Comparison of ENCODE assay signal across 23 cellular contexts in genomic region chr20:56718816-56719215, GRCh38.
"Had no signal": no experiment of that assay in that cellular context is flagged by ENCODE, and none has a peak within 500 bp of the region (broad histone marks: within the 10 kb centered on the region; RNA-seq: fewer than 3 reads in every experiment).

No MANE protein-coding gene starts in this region.

- H3K4me2 ChIP-seq: hepatocyte had no signal

- H3K36me3 ChIP-seq: esophagus muscularis mucosa, gastroesophageal sphincter, heart left ventricle, left lung, lower lobe of right lung had no signal

- FAIRE-seq: endothelial cell of umbilical vein, frontal cortex, islet of Langerhans, keratinocyte had no signal

- H3K79me2 ChIP-seq: hepatocyte had no signal

- ATAC-seq: foreskin keratinocyte; gastroesophageal sphincter; heart left ventricle; left cardiac atrium; left lung; left ventricle myocardium superior; lower lobe of right lung; mucosa of descending colon; naive thymus-derived CD8-positive, alpha-beta T cell had no signal

- H2AFZ ChIP-seq: hepatocyte had no signal

- H3K27me3 ChIP-seq: dorsolateral prefrontal cortex, esophagus muscularis mucosa, foreskin keratinocyte, gastroesophageal sphincter, hepatocyte had no signal

- H3K4me1 ChIP-seq: esophagus muscularis mucosa, foreskin keratinocyte, gastroesophageal sphincter, heart left ventricle, left lung, lower lobe of right lung had no signal

- H3K27ac ChIP-seq: coronary artery, dorsolateral prefrontal cortex, esophagus muscularis mucosa, foreskin keratinocyte, gastroesophageal sphincter, heart left ventricle, hepatocyte, left lung, lower lobe of right lung had no signal

- H3K9me3 ChIP-seq: esophagus muscularis mucosa, gastroesophageal sphincter, heart left ventricle, left lung, lower lobe of right lung, mucosa of descending colon had no signal

- DNase-seq: dermis blood vessel endothelial cell; dorsolateral prefrontal cortex; effector CD4-positive, alpha-beta T cell; effector memory CD4-positive, alpha-beta T cell; foreskin keratinocyte; heart left ventricle; hypothalamus; left cardiac atrium; left lung; left ventricle myocardium superior; lower lobe of right lung; mesenchymal stem cell; mucosa of descending colon; naive B cell; naive thymus-derived CD8-positive, alpha-beta T cell had no signal

- H3K4me3 ChIP-seq: coronary artery, dorsolateral prefrontal cortex, esophagus muscularis mucosa, gastroesophageal sphincter, heart left ventricle, hepatocyte, left lung, lower lobe of right lung, mucosa of descending colon had no signal
